Comparison of ENCODE assay signal across 5 cellular contexts in the genomic region with DNA sequence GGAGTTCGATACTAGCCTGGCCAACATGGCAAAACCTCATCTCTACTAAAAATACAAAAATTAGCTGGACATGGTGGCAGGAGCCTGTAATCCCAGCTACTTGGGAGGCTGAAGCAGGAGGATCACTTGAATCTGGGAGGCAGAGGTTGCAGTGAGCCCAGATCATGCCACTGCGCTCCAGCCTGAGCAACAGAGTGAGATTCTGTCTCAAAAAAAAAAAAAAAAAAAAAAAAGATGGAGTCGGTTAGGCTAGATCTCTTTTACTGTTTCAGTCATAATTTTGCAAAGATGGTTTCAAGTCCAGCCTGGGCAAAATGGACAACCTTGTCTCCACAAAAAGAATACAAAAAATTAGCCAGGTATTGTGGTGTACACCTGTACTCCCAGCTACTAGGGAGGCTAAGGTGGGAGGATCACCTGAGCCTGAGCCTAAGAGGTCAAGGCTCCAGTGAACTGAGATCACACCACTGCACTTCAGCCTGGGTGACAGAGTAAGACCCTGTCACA. TPM values are rescaled to one million over a fixed set of nuclear protein-coding genes. Genes with fewer than 3 reads are reported as not detected.
"Had no signal": no experiment of that assay in that cellular context is flagged by ENCODE, and none has a peak within 500 bp of the region (broad histone marks: within the 10 kb centered on the region; RNA-seq: fewer than 3 reads in every experiment).

No MANE protein-coding gene starts in this region.

RNA-seq across cellular contexts. Expression of a gene that starts 7.2 kb away (rescaled TPM):
- total RNA-seq: ascending aorta, bronchial epithelial cell, cardiac muscle cell, chondrocyte had no signal
- polyA plus RNA-seq: adipose tissue, cardiac muscle cell had no signal

RNA-seq across cellular contexts. Expression of a gene that starts 42.4 kb away (rescaled TPM):
- total RNA-seq: ascending aorta, bronchial epithelial cell had no signal
